In genomic region chrX:24025741-24026402, GRCh38 we compare ENCODE assay signal across 8 cellular contexts. TPM values are rescaled to one million over a fixed set of nuclear protein-coding genes. Genes with fewer than 3 reads are reported as not detected.
A peak's percentile ranks its signal among the peaks of the same experiment; 100 is the strongest.
DNase-seq lines count a peak whose midpoint lies in the region; ATAC-seq and TF ChIP-seq lines count a peak whose summit lies in the region.

No MANE protein-coding gene starts in this region.

- TF ChIP-seq POLR2A in sigmoid colon (IDR thresholded peaks at IDR 0.05), result no peak

- CTCF ChIA-PET in activated naive CD4-positive, alpha-beta T cell treated with anti-CD3 and anti-CD28 coated beads for 36 hours (lab: Charles Lee), result interaction anchor here (0.6 to 2.0 kb wide), 6 partner anchors 10 to 117 kb away, joined by 3 to 13 read pairs (median 4); partner anchors contain the start of gene EIF2S3

- H3K36me3 Mint-ChIP-seq in activated naive CD4-positive, alpha-beta T cell treated with anti-CD3 and anti-CD28 coated beads for 36 hours (ENCODE audit: low read depth), result peaks cover 17% of the 10 kb centered on the region

- DNase-seq in activated naive CD4-positive, alpha-beta T cell treated with anti-CD3 and anti-CD28 coated beads for 36 hours, result peak; percentile 35
- no peak for DNase-seq in activated naive CD4-positive, alpha-beta T cell treated with Interleukin-2 at 50 U/mL for 16 hours
- DNase-seq in NCI-H1092 (lab: John Stamatoyannopoulos, UW) (peak; percentile 23), iPS DF 6.9 (ENCODE audit: low read depth, low spot score) (no peak), sigmoid colon (peak; percentile 79), NCI-H526 (lab: John Stamatoyannopoulos, UW) (no peak)

- H3K27ac ChIP-seq in adipose tissue (ENCODE audit: low read depth, low read length) (peak overlapping the region; percentile 95), iPS DF 6.9 (ENCODE audit: low read length) (no peak overlapping the region), sigmoid colon (peak overlapping the region; percentile 93 to 98 (median 96))

- no peaks in the 10 kb centered on the region for H3K27me3 Mint-ChIP-seq in activated naive CD4-positive, alpha-beta T cell treated with anti-CD3 and anti-CD28 coated beads for 36 hours (ENCODE audit: low read depth)

- WGBS in adipose tissue, 3 donors, result 0 to 22% (median 1%) methylated on average over 18 to 45 of the region's 46 CpGs
- WGBS in iPS DF 6.9 (ENCODE audit: insufficient coverage, insufficient read length), result no CpG with 5 or more reads among the region's 46 CpGs
- WGBS in sigmoid colon, 2 donors, result 1% methylated on average over 46 of the region's 46 CpGs

- peak; percentile 24 for ATAC-seq in HG02571 (IDR thresholded peaks at IDR 0.05; ENCODE audit: unreplicated experiment)

- no peaks in the 10 kb centered on the region for H3K9me3 Mint-ChIP-seq in activated naive CD4-positive, alpha-beta T cell treated with anti-CD3 and anti-CD28 coated beads for 36 hours

- H3K27me3 ChIP-seq in iPS DF 6.9 (ENCODE audit: control insufficient read depth, insufficient read depth, low read length), result peaks cover 4% of the 10 kb centered on the region; the same call in 1 of the 2 replicates
- no peaks in the 10 kb centered on the region for H3K27me3 ChIP-seq in sigmoid colon

- no peak for TF ChIP-seq EP300 in sigmoid colon (IDR thresholded peaks at IDR 0.05)

- no peaks in the 10 kb centered on the region for H3K9me3 ChIP-seq in iPS DF 6.9 (ENCODE audit: control insufficient read depth, insufficient read depth, low read length)
- no peaks in the 10 kb centered on the region for H3K9me3 ChIP-seq in sigmoid colon

- H3K4me1 ChIP-seq in iPS DF 6.9 (ENCODE audit: control insufficient read depth, insufficient read depth, low read length) (no peaks in the 10 kb centered on the region), sigmoid colon (peaks cover 0 to 3% (median 0%) of the 10 kb centered on the region in 4 donors)

- peak overlapping the region; percentile 83 for H3K4me3 Mint-ChIP-seq in activated naive CD4-positive, alpha-beta T cell treated with anti-CD3 and anti-CD28 coated beads for 36 hours

- peaks cover 14% of the 10 kb centered on the region for H3K4me1 Mint-ChIP-seq in activated naive CD4-positive, alpha-beta T cell treated with anti-CD3 and anti-CD28 coated beads for 36 hours (ENCODE audit: low read depth)

- H3K4me3 ChIP-seq in iPS DF 6.9 (ENCODE audit: low read length) (peak overlapping the region; percentile 58; the same call in 1 of the 2 replicates), sigmoid colon (peak overlapping the region; percentile 54 to 83 (median 79))

- H3K27ac Mint-ChIP-seq in activated naive CD4-positive, alpha-beta T cell treated with anti-CD3 and anti-CD28 coated beads for 36 hours, result peak overlapping the region; percentile 92

- H3K36me3 ChIP-seq in iPS DF 6.9 (ENCODE audit: control insufficient read depth, insufficient read depth, low read length) (no peaks in the 10 kb centered on the region), sigmoid colon (no peaks in the 10 kb centered on the region)

- intact Hi-C loops in activated naive CD4-positive, alpha-beta T cell treated with anti-CD3 and anti-CD28 coated beads for 36 hours (cut with micrococcal nuclease), result loop anchor here (1.0 to 10.0 kb wide), 11 partner anchors 12 to 449 kb away; partner anchors contain the start of genes ACOT9, APOO, EIF2S3 and PRDX4
- intact Hi-C loops in sigmoid colon (cut with DNase I), result loop anchor here (1.0 to 2.0 kb wide), 3 partner anchors 119 to 283 kb away; partner anchors contain the start of genes ACOT9, APOO and SAT1

- no peak for TF ChIP-seq CTCF in sigmoid colon (IDR thresholded peaks at IDR 0.05)

RNA-seq across cellular contexts. Expression of gene KLHL15, which starts 1.1 kb away (rescaled TPM):
- total RNA-seq in activated naive CD4-positive, alpha-beta T cell treated with anti-CD3 and anti-CD28 coated beads for 36 hours, result 10 to 100 TPM; 20.6 to 21.5 TPM
- 10 to 100 TPM in 1 of 3 donors, 1 to 10 TPM in 2; 2.2 to 14.3 (median 4.5) TPM for polyA plus RNA-seq in adipose tissue
- 10 to 100 TPM in 2 of 4 donors, 1 to 10 TPM in 2; 8.0 to 15.1 (median 10.0) TPM for total RNA-seq in sigmoid colon
- polyA plus RNA-seq in sigmoid colon, result 1 to 10 TPM in 1 of 3 donors, under 1 TPM in 2; 0.60 to 2.0 (median 0.92) TPM

RNA-seq across cellular contexts. Expression of gene EIF2S3, which starts 28.9 kb away (rescaled TPM):
- total RNA-seq in activated naive CD4-positive, alpha-beta T cell treated with anti-CD3 and anti-CD28 coated beads for 36 hours, result 100 to 1,000 TPM; 366 to 386 TPM
- 10 to 100 TPM; 64.1 to 84.6 (median 83.4) TPM for polyA plus RNA-seq in adipose tissue
- 100 to 1,000 TPM; 134 to 222 (median 143) TPM for total RNA-seq in sigmoid colon
- polyA plus RNA-seq in sigmoid colon, result 10 to 100 TPM; 73.5 to 100.0 (median 75.7) TPM

Comparison
In these comparisons a context has a peak if more than half of its experiments do, and no peak if none do; other contexts are left out.
1. DNase-seq: peak in activated naive CD4-positive, alpha-beta T cell treated with anti-CD3 and anti-CD28 coated beads for 36 hours (single experiment), NCI-H1092 (single experiment) and sigmoid colon (single experiment); none in activated naive CD4-positive, alpha-beta T cell treated with Interleukin-2 at 50 U/mL for 16 hours (single experiment), iPS DF 6.9 (single experiment) and NCI-H526 (0 of 2).